Comparison of ENCODE assay signal across 9 cellular contexts in genomic region chr6:73774311-73774766, GRCh38.
DNase-seq lines count a peak whose midpoint lies in the region; ATAC-seq, FAIRE-seq and TF ChIP-seq lines count a peak whose summit lies in the region.
"Had no signal": no experiment of that assay in that cellular context is flagged by ENCODE, and none has a peak within 500 bp of the region (broad histone marks: within the 10 kb centered on the region; RNA-seq: fewer than 3 reads in every experiment).

No MANE protein-coding gene starts in this region.

- H3K4me3 Mint-ChIP-seq in immature natural killer cell = no peak overlapping the region

- no peaks in the 10 kb centered on the region for H3K79me2 ChIP-seq in H1 (ENCODE audit: control insufficient read depth in 1 of 2, insufficient read depth in 2 of 2, low read length in 2 of 2)

- H4K91ac ChIP-seq in H1 (replicated peaks; ENCODE audit: insufficient read length, low read length) = no peak overlapping the region

- H2BK12ac ChIP-seq in H1 (ENCODE audit: low read depth, low read length) = no peak overlapping the region

- POLR2A ChIA-PET in H1 (lab: Charles Lee; ENCODE audit: partially characterized antibody) = no interaction called here

- no peaks in the 10 kb centered on the region for H3K9me3 ChIP-seq in H1 (ENCODE audit: insufficient read depth in 2 of 2, low read depth in 1 of 2, low read length in 1 of 2)
- H3K9me3 ChIP-seq in effector memory CD4-positive, alpha-beta T cell (ENCODE audit: control insufficient read depth, low read length) = no peaks in the 10 kb centered on the region

- H2BK5ac ChIP-seq in H1 (ENCODE audit: low read depth, low read length) = no peak overlapping the region

- no peak for TF ChIP-seq POLR2A in H1 (IDR thresholded peaks at IDR 0.05; ENCODE audit: control extremely low read depth in 1 of 2, low read depth in 2 of 2, low read length in 2 of 2)

- H3K14ac ChIP-seq in H1 (ENCODE audit: insufficient read length) = no peak overlapping the region

- FAIRE-seq in H1 (lab: Jason Lieb, UNC) = no peak

- H3K9ac ChIP-seq in H1 (replicated peaks in 1 of 4; ENCODE audit: extremely low read depth in 1 of 4, low read depth in 3 of 4, low read length in 3 of 4) (no peak overlapping the region), rectal smooth muscle tissue (ENCODE audit: low read length) (no peak overlapping the region)

- no peak overlapping the region for H3K18ac ChIP-seq in H1 (ENCODE audit: extremely low read depth, low read length)

- no peaks in the 10 kb centered on the region for H3K36me3 Mint-ChIP-seq in immature natural killer cell

- no peaks in the 10 kb centered on the region for H3K9me3 Mint-ChIP-seq in immature natural killer cell

- H3K27ac Mint-ChIP-seq in immature natural killer cell = no peak overlapping the region

- H3K56ac ChIP-seq in H1 (replicated peaks; ENCODE audit: insufficient read length, low read depth, low read length) = no peak overlapping the region

- H4K20me1 ChIP-seq in H1 (replicated peaks in 1 of 2; ENCODE audit: control insufficient read depth in 1 of 2, insufficient read depth in 2 of 2, low read length in 2 of 2) = no peaks in the 10 kb centered on the region

- no peaks in the 10 kb centered on the region for H3K4me1 Mint-ChIP-seq in immature natural killer cell

- in situ Hi-C loops in GM13976 (cut with MboI; ENCODE audit: low sequenced_read_pairs, unreplicated experiment) = no loop called here

- H3K27ac ChIP-seq in H1 (ENCODE audit: low read depth, low read length) (no peak overlapping the region), rectal smooth muscle tissue (ENCODE audit: low read depth, low read length) (peak overlapping the region; percentile 70)
- no peak overlapping the region for H3K27ac ChIP-seq in effector memory CD4-positive, alpha-beta T cell (ENCODE audit: insufficient read depth, low read length, poor library complexity, severe bottlenecking)

- H2BK20ac ChIP-seq in H1 (ENCODE audit: low read length) = no peak overlapping the region

- H4K5ac ChIP-seq in H1 (ENCODE audit: insufficient read length, low read depth, low read length) = no peak overlapping the region

- H3K4me1 ChIP-seq in H1 (replicated peaks in 1 of 4; ENCODE audit: control insufficient read depth in 3 of 4, insufficient read depth in 4 of 4, low read length in 3 of 4) = no peaks in the 10 kb centered on the region
- H3K4me1 ChIP-seq in rectal smooth muscle tissue (ENCODE audit: control insufficient read depth, insufficient read depth, low read length) = peaks cover 7% of the 10 kb centered on the region
- H3K4me1 ChIP-seq in effector memory CD4-positive, alpha-beta T cell (ENCODE audit: control insufficient read depth, insufficient read depth, low read length, poor library complexity, severe bottlenecking) = no peaks in the 10 kb centered on the region

- H3K27me3 Mint-ChIP-seq in immature natural killer cell (ENCODE audit: low read depth in 3 of 3) = peaks cover 0 to 2% (median 0%) of the 10 kb centered on the region in 3 donors

- H4K8ac ChIP-seq in H1 (ENCODE audit: extremely low read depth, insufficient read depth, low read length) = no peak overlapping the region

- no peak for TF ChIP-seq EP300 in H1 (IDR thresholded peaks at IDR 0.05; ENCODE audit: borderline replicate concordance in 1 of 2, low read depth in 2 of 2, low read length in 2 of 2)

- 89% methylated on average over 1 of the region's 1 CpG; no CpG with 5 or more reads in 1 of the 2 experiments for WGBS in H1 (ENCODE audit: extremely low coverage in 1 of 2, insufficient coverage in 1 of 2, insufficient read length in 1 of 2, insufficient replicate concordance in 2 of 2, low coverage in 1 of 2, low lambda C conversion rate in 2 of 2, missing lambda C conversion rate in 1 of 2), 2 experiments

- no peak overlapping the region for H3K4me3 ChIP-seq in H1 (ENCODE audit: extremely low read depth in 1 of 4, insufficient read depth in 2 of 4, low read depth in 3 of 4, low read length in 4 of 4)
- peak overlapping the region; percentile 21 for H3K4me3 ChIP-seq in rectal smooth muscle tissue (ENCODE audit: low read length)
- no peak overlapping the region for H3K4me3 ChIP-seq in effector memory CD4-positive, alpha-beta T cell (ENCODE audit: insufficient read depth, low read depth, low read length, poor library complexity, severe bottlenecking)

- ATAC-seq in GM18907 (IDR thresholded peaks at IDR 0.05; ENCODE audit: unreplicated experiment) = peak; percentile 81

- H3K23ac ChIP-seq in H1 (ENCODE audit: insufficient read length) = no peak overlapping the region

- no peak overlapping the region for H3K4me2 ChIP-seq in H1 (ENCODE audit: insufficient read depth in 1 of 2, low read depth in 2 of 2, low read length in 2 of 2)

- H2AFZ ChIP-seq in H1 (ENCODE audit: low read length) = 0 out of 2 replicates have a peak overlapping the region, but pooled peaks have one; percentile 25

- H3K23me2 ChIP-seq in H1 (ENCODE audit: low read depth, low read length) = no peaks in the 10 kb centered on the region

- CTCF ChIA-PET in H1 (lab: Charles Lee; ENCODE audit: partially characterized antibody) = interaction anchor here (0.9 to 1.6 kb wide), 2 partner anchors 15 to 41 kb away, joined by 4 to 5 read pairs; no protein-coding TSS in a partner anchor

- no peak for TF ChIP-seq RAD21 in H1 (IDR thresholded peaks at IDR 0.05 in 1 of 2, conservative IDR thresholded peaks at IDR 0.05 in 1 of 2; ENCODE audit: low read depth in 2 of 2, low read length in 2 of 2)

- H3K36me3 ChIP-seq in H1 (ENCODE audit: control insufficient read depth in 2 of 4, insufficient read depth in 4 of 4, low read length in 3 of 4) (no peaks in the 10 kb centered on the region), rectal smooth muscle tissue (ENCODE audit: control insufficient read depth, insufficient read depth, low read length) (peaks cover 3% of the 10 kb centered on the region)
- H3K36me3 ChIP-seq in effector memory CD4-positive, alpha-beta T cell (ENCODE audit: control insufficient read depth, insufficient read depth, low read length) = no peaks in the 10 kb centered on the region

- TF ChIP-seq CTCF in H1 (IDR thresholded peaks at IDR 0.05; ENCODE audit: control extremely low read depth in 1 of 3, insufficient read depth in 1 of 3, low read depth in 1 of 3, low read length in 3 of 3) (no peak), GM13976 (IDR thresholded peaks at IDR 0.05; ENCODE audit: borderline replicate concordance, control extremely low read depth, extremely low read depth, insufficient read depth, missing control alignments) (no peak)

- H2BK15ac ChIP-seq in H1 (ENCODE audit: low read length) = no peak overlapping the region

- H3K27me3 ChIP-seq in H1 (replicated peaks in 1 of 4; ENCODE audit: control insufficient read depth in 3 of 4, extremely low read depth in 1 of 4, insufficient read depth in 3 of 4, low read length in 3 of 4) = no peaks in the 10 kb centered on the region
- H3K27me3 ChIP-seq in rectal smooth muscle tissue (ENCODE audit: control insufficient read depth, insufficient read depth, low read length) = no peaks in the 10 kb centered on the region
- H3K27me3 ChIP-seq in effector memory CD4-positive, alpha-beta T cell (replicated peaks; ENCODE audit: control insufficient read depth, insufficient read depth, low read length, poor library complexity, severe bottlenecking) = no peaks in the 10 kb centered on the region

- H3K4ac ChIP-seq in H1 (replicated peaks; ENCODE audit: insufficient read length, low read depth, low read length) = no peak overlapping the region

- no peaks in the 10 kb centered on the region for H3K79me1 ChIP-seq in H1 (ENCODE audit: low read depth, low read length)

- DNase-seq in HT1080 (ENCODE audit: low read depth) (peak; percentile 94), H1 (ENCODE audit: low read depth in 1 of 2, low spot score in 2 of 2) (no peak), NCI-H2029 treated with DMSO at 0.1 percent for 48 hours (lab: John Stamatoyannopoulos, UW) (no peak), immature natural killer cell (no peak), GM13976 (ENCODE audit: low spot score) (no peak)
- DNase-seq in effector memory CD4-positive, alpha-beta T cell = no peak
- DNase-seq: NCI-H748 treated with DMSO at 0.1 percent for 48 hours had no signal

- H2AK5ac ChIP-seq in H1 (ENCODE audit: low read depth, low read length) = no peak overlapping the region

- no peak overlapping the region for H2BK120ac ChIP-seq in H1 (replicated peaks; ENCODE audit: low read depth, low read length)

TF ChIP-seq in H1, 55 proteins besides CTCF, POLR2A, EP300 and RAD21 (continues in another document):
- TF ChIP-seq ATF2 (IDR thresholded peaks at IDR 0.05; ENCODE audit: low read length) = no peak
- TF ChIP-seq ASH2L (IDR thresholded peaks at IDR 0.05; ENCODE audit: low read length) = no peak
- no peak for TF ChIP-seq FOSL1 (IDR thresholded peaks at IDR 0.05; ENCODE audit: insufficient read depth, low read depth, low read length)
- no peak for TF ChIP-seq TCF12 (IDR thresholded peaks at IDR 0.05; ENCODE audit: low read depth, low read length)
- TF ChIP-seq E2F6 (IDR thresholded peaks at IDR 0.05) = no peak
- no peak for TF ChIP-seq GABPA (IDR thresholded peaks at IDR 0.05; ENCODE audit: borderline replicate concordance, insufficient read depth, low read length)
- TF ChIP-seq CHD2 (IDR thresholded peaks at IDR 0.05; ENCODE audit: low read length) = no peak
- no peak for TF ChIP-seq CREB1 (IDR thresholded peaks at IDR 0.05)
- no peak for TF ChIP-seq NANOG (IDR thresholded peaks at IDR 0.05; ENCODE audit: insufficient read depth, low read depth, low read length, poor library complexity, severe bottlenecking)
- TF ChIP-seq NRF1 (IDR thresholded peaks at IDR 0.05; ENCODE audit: low read depth, low read length) = no peak
- no peak for TF ChIP-seq CHD1 (IDR thresholded peaks at IDR 0.05; ENCODE audit: low read depth, low read length)
- no peak for TF ChIP-seq TBP (IDR thresholded peaks at IDR 0.05; ENCODE audit: low read depth, low read length)
- no peak for TF ChIP-seq GTF2F1 (IDR thresholded peaks at IDR 0.05; ENCODE audit: borderline replicate concordance, low read depth, low read length)
